In genomic region chr10:24355289-24355688, GRCh38 we compare ENCODE assay signal across 32 cellular contexts.
"Had no signal": no experiment of that assay in that cellular context is flagged by ENCODE, and none has a peak within 500 bp of the region (broad histone marks: within the 10 kb centered on the region; RNA-seq: fewer than 3 reads in every experiment).

No MANE protein-coding gene starts in this region.

- H3K4me3 Mint-ChIP-seq: activated CD4-positive, alpha-beta memory T cell treated with anti-CD3 and anti-CD28 coated beads for 36 hours; activated CD4-positive, alpha-beta T cell treated with anti-CD3 and anti-CD28 coated beads for 36 hours; activated CD4-positive, alpha-beta T cell treated with anti-CD3 and anti-CD28 coated beads, Interleukin-2, amount 10 ng/mL, durations not matched to agents 24 days and 14 days; activated CD8-positive, alpha-beta memory T cell treated with anti-CD3 and anti-CD28 coated beads, Interleukin-2, amount 10 ng/mL, durations not matched to agents 7 days and 5 days; activated CD8-positive, alpha-beta T cell treated with anti-CD3 and anti-CD28 coated beads, Interleukin-2, amount 10 ng/mL, durations not matched to agents 7 days and 5 days; activated naive CD4-positive, alpha-beta T cell treated with anti-CD3 and anti-CD28 coated beads for 36 hours; activated naive CD4-positive, alpha-beta T cell treated with anti-CD3 and anti-CD28 coated beads, Interleukin-2, amount 50 U/mL, for 24 hours; activated naive CD8-positive, alpha-beta T cell treated with anti-CD3 and anti-CD28 coated beads for 36 hours; activated naive CD8-positive, alpha-beta T cell treated with anti-CD3 and anti-CD28 coated beads, Interleukin-2, amount 50 U/mL, for 24 hours; activated T-helper 1 cell treated with anti-CD3 and anti-CD28 coated beads, Interleukin-12 subunit alpha, Interleukin-12 subunit beta, Interleukin-2, Interleukin-4 antibody, amounts not matched to agents 30 ng/mL and 10 ng/mL and 1 ng/mL, durations not matched to agents 14 hours and 24 hours and 36 hours; brain; central memory CD8-positive, alpha-beta T cell; dendritic cell treated with granulocyte-macrophage colony-stimulating factor and Interleukin-4, amounts not matched to agents 40 ng/mL and 50 ng/mL, for 4 days; endodermal cell had no signal

- H3K27ac Mint-ChIP-seq: activated CD4-positive, alpha-beta memory T cell treated with anti-CD3 and anti-CD28 coated beads for 36 hours; activated CD4-positive, alpha-beta T cell treated with anti-CD3 and anti-CD28 coated beads for 36 hours; activated CD4-positive, alpha-beta T cell treated with anti-CD3 and anti-CD28 coated beads, Interleukin-2, amount 10 ng/mL, durations not matched to agents 24 days and 14 days; activated CD8-positive, alpha-beta memory T cell treated with anti-CD3 and anti-CD28 coated beads, Interleukin-2, amount 10 ng/mL, durations not matched to agents 7 days and 5 days; activated CD8-positive, alpha-beta T cell treated with anti-CD3 and anti-CD28 coated beads, Interleukin-2, amount 10 ng/mL, durations not matched to agents 7 days and 5 days; activated naive CD4-positive, alpha-beta T cell treated with anti-CD3 and anti-CD28 coated beads for 36 hours; activated naive CD8-positive, alpha-beta T cell treated with anti-CD3 and anti-CD28 coated beads for 36 hours; activated naive CD8-positive, alpha-beta T cell treated with anti-CD3 and anti-CD28 coated beads, Interleukin-2, amount 50 U/mL, for 24 hours; activated T-helper 1 cell treated with anti-CD3 and anti-CD28 coated beads, Interleukin-12 subunit alpha, Interleukin-12 subunit beta, Interleukin-2, Interleukin-4 antibody, amounts not matched to agents 30 ng/mL and 10 ng/mL and 1 ng/mL, durations not matched to agents 14 hours and 24 hours and 36 hours; activated T-helper 2 cell treated with anti-CD3 and anti-CD28 coated beads, Interferon-gamma antibody, Interleukin-2, Interleukin-4, amounts not matched to agents 10 μg/mL and 5 μg/mL and 100 μg/mL, durations not matched to agents 14 hours and 24 hours and 36 hours; dendritic cell treated with granulocyte-macrophage colony-stimulating factor and Interleukin-4, amounts not matched to agents 40 ng/mL and 50 ng/mL, for 4 days; endodermal cell had no signal

- H3K36me3 Mint-ChIP-seq: activated CD4-positive, alpha-beta memory T cell treated with anti-CD3 and anti-CD28 coated beads for 36 hours; activated CD8-positive, alpha-beta memory T cell treated with anti-CD3 and anti-CD28 coated beads, Interleukin-2, amount 10 ng/mL, durations not matched to agents 7 days and 5 days; activated naive CD4-positive, alpha-beta T cell treated with anti-CD3 and anti-CD28 coated beads, Interleukin-2, amount 50 U/mL, for 24 hours; activated naive CD8-positive, alpha-beta T cell treated with anti-CD3 and anti-CD28 coated beads for 36 hours; brain had no signal

- H3K4me1 Mint-ChIP-seq: activated CD4-positive, alpha-beta T cell treated with anti-CD3 and anti-CD28 coated beads for 36 hours; activated CD4-positive, alpha-beta T cell treated with anti-CD3 and anti-CD28 coated beads, Interleukin-2, amount 10 ng/mL, durations not matched to agents 24 days and 14 days; activated CD8-positive, alpha-beta memory T cell treated with anti-CD3 and anti-CD28 coated beads, Interleukin-2, amount 10 ng/mL, durations not matched to agents 7 days and 5 days; activated naive CD4-positive, alpha-beta T cell treated with anti-CD3 and anti-CD28 coated beads, Interleukin-2, amount 50 U/mL, for 24 hours; activated naive CD8-positive, alpha-beta T cell treated with anti-CD3 and anti-CD28 coated beads for 36 hours; activated naive CD8-positive, alpha-beta T cell treated with anti-CD3 and anti-CD28 coated beads, Interleukin-2, amount 50 U/mL, for 24 hours; central memory CD8-positive, alpha-beta T cell had no signal

- H3K9me3 ChIP-seq: adrenal gland, heart left ventricle had no signal

- H3K27me3 ChIP-seq: adrenal gland, dorsolateral prefrontal cortex, heart left ventricle had no signal

- DNase-seq: activated CD4-positive, alpha-beta memory T cell treated with anti-CD3 and anti-CD28 coated beads for 36 hours; activated CD4-positive, alpha-beta T cell treated with anti-CD3 and anti-CD28 coated beads for 36 hours; activated CD4-positive, alpha-beta T cell treated with anti-CD3 and anti-CD28 coated beads, Interleukin-2, amount 10 ng/mL, durations not matched to agents 24 days and 14 days; activated CD4-positive, CD25-positive, alpha-beta regulatory T cell; activated CD4-positive, CD25-positive, alpha-beta regulatory T cell treated with anti-CD3 and anti-CD28 coated beads, Interleukin-2, amount 50 U/mL, for 72 hours; activated CD8-positive, alpha-beta memory T cell treated with anti-CD3 and anti-CD28 coated beads, Interleukin-2, amount 10 ng/mL, durations not matched to agents 7 days and 5 days; activated CD8-positive, alpha-beta memory T cell treated with anti-CD3 and anti-CD28 coated beads, Interleukin-2, amount 50 U/mL, for 4 hours; activated CD8-positive, alpha-beta T cell treated with anti-CD3 and anti-CD28 coated beads, Interleukin-2, amount 10 ng/mL, durations not matched to agents 7 days and 5 days; activated effector memory CD4-positive, alpha-beta T cell treated with anti-CD3 and anti-CD28 coated beads, Interleukin-2, amount 50 U/mL, for 16 hours; activated naive CD4-positive, alpha-beta T cell treated with anti-CD3 and anti-CD28 coated beads for 36 hours; activated naive CD8-positive, alpha-beta T cell treated with anti-CD3 and anti-CD28 coated beads for 36 hours; activated naive CD8-positive, alpha-beta T cell treated with anti-CD3 and anti-CD28 coated beads, Interleukin-2, amount 50 U/mL, for 24 hours; activated T-cell treated with anti-CD3 and anti-CD28 coated beads, Interleukin-2, amount 50 U/mL, for 1 hour; activated T-cell treated with anti-CD3 and anti-CD28 coated beads, Interleukin-2, amount 50 U/mL, for 48 hours; adrenal gland; amygdala; aorta; dorsolateral prefrontal cortex; effector memory CD4-positive, alpha-beta T cell; endodermal cell; foreskin fibroblast; glutamatergic neuron; heart left ventricle; T-helper 2 cell had no signal

- H3K4me3 ChIP-seq: adrenal gland, coronary artery, dorsolateral prefrontal cortex, heart left ventricle had no signal

- H3K36me3 ChIP-seq: adrenal gland, heart left ventricle had no signal

- H3K9me3 Mint-ChIP-seq: activated CD4-positive, alpha-beta memory T cell treated with anti-CD3 and anti-CD28 coated beads for 36 hours; activated CD4-positive, alpha-beta T cell treated with anti-CD3 and anti-CD28 coated beads, Interleukin-2, amount 10 ng/mL, durations not matched to agents 24 days and 14 days; activated naive CD4-positive, alpha-beta T cell treated with anti-CD3 and anti-CD28 coated beads for 36 hours; activated naive CD4-positive, alpha-beta T cell treated with anti-CD3 and anti-CD28 coated beads, Interleukin-2, amount 50 U/mL, for 24 hours; activated naive CD8-positive, alpha-beta T cell treated with anti-CD3 and anti-CD28 coated beads for 36 hours; activated naive CD8-positive, alpha-beta T cell treated with anti-CD3 and anti-CD28 coated beads, Interleukin-2, amount 50 U/mL, for 24 hours; activated T-helper 1 cell treated with anti-CD3 and anti-CD28 coated beads, Interleukin-12 subunit alpha, Interleukin-12 subunit beta, Interleukin-2, Interleukin-4 antibody, amounts not matched to agents 30 ng/mL and 10 ng/mL and 1 ng/mL, durations not matched to agents 14 hours and 24 hours and 36 hours; activated T-helper 2 cell treated with anti-CD3 and anti-CD28 coated beads, Interferon-gamma antibody, Interleukin-2, Interleukin-4, amounts not matched to agents 10 μg/mL and 5 μg/mL and 100 μg/mL, durations not matched to agents 14 hours and 24 hours and 36 hours; central memory CD8-positive, alpha-beta T cell; dendritic cell treated with granulocyte-macrophage colony-stimulating factor and Interleukin-4, amounts not matched to agents 40 ng/mL and 50 ng/mL, for 4 days; endodermal cell had no signal

- H3K27ac ChIP-seq: adrenal gland, coronary artery, heart left ventricle had no signal

- H3K27me3 Mint-ChIP-seq: activated CD8-positive, alpha-beta memory T cell treated with anti-CD3 and anti-CD28 coated beads, Interleukin-2, amount 10 ng/mL, durations not matched to agents 7 days and 5 days; activated naive CD8-positive, alpha-beta T cell treated with anti-CD3 and anti-CD28 coated beads for 36 hours; dendritic cell treated with granulocyte-macrophage colony-stimulating factor and Interleukin-4, amounts not matched to agents 40 ng/mL and 50 ng/mL, for 4 days had no signal

- ATAC-seq: activated CD4-positive, alpha-beta T cell treated with anti-CD3 and anti-CD28 coated beads for 36 hours; activated CD8-positive, alpha-beta memory T cell treated with anti-CD3 and anti-CD28 coated beads, Interleukin-2, amount 10 ng/mL, durations not matched to agents 7 days and 5 days; activated CD8-positive, alpha-beta T cell treated with anti-CD3 and anti-CD28 coated beads, Interleukin-2, amount 10 ng/mL, durations not matched to agents 7 days and 5 days; activated naive CD8-positive, alpha-beta T cell treated with anti-CD3 and anti-CD28 coated beads, Interleukin-2, amount 50 U/mL, for 24 hours; esophagus mucosa; heart left ventricle had no signal
